ENCODE assay signal across 10 cellular contexts in the genomic region with DNA sequence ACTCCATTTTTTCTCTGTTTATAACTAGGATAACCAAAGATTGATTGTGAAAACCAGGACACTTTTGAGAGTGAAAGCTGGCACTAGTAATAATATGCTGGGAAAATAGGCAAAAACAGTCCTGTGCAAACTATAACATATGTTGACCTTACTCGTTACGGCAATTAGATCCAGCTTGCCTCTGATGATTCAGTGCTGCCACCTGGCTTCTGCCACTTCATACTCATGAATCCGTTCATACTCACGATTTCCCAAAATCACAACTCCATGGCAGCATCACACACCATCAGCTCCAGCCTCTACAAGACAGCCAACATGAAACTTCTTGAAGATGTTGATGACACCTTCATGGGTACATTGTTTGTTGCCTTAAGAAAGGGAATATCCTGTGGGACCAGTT. TPM values are rescaled to one million over a fixed set of nuclear protein-coding genes. Genes with fewer than 3 reads are reported as not detected.
DNase-seq lines count a peak whose midpoint lies in the region; ATAC-seq and TF ChIP-seq lines count a peak whose summit lies in the region.
"Had no signal": no experiment of that assay in that cellular context is flagged by ENCODE, and none has a peak within 500 bp of the region (broad histone marks: within the 10 kb centered on the region; RNA-seq: fewer than 3 reads in every experiment).

No MANE protein-coding gene starts in this region.

- no peaks in the 10 kb centered on the region for H3K9me3 Mint-ChIP-seq in Calu3 (ENCODE audit: low read depth, unreplicated experiment)

- intact Hi-C loops in Calu3 (cut with micrococcal nuclease; ENCODE audit: unreplicated experiment) = loop anchor here (1.0 to 10.0 kb wide), 5 partner anchors 59 to 528 kb away; no protein-coding TSS in a partner anchor

- DNase-seq in Calu3 = peak; percentile 40
- DNase-seq in Jurkat, Clone E6-1 (ENCODE audit: low read depth, low spot score) = peak; percentile 18
- no peak for DNase-seq in RWPE2 (ENCODE audit: low spot score)
- no peak for DNase-seq in right atrium auricular region (ENCODE audit: low spot score)
- DNase-seq in left lobe of liver (ENCODE audit: low spot score) = no peak
- no peak for DNase-seq in DMS153 (lab: John Stamatoyannopoulos, UW)
- DNase-seq in T-helper 17 cell = no peak
- no peak for DNase-seq in activated CD8-positive, alpha-beta memory T cell treated with anti-CD3 and anti-CD28 coated beads for 24 hours
- DNase-seq: effector memory CD4-positive, alpha-beta T cell; stimulated activated CD4-positive, alpha-beta T cell treated with anti-CD3 and anti-CD28 coated beads, Interleukin-4, amount 100 ng/mL, for 1 hour had no signal

- H3K4me3 Mint-ChIP-seq in Calu3 (ENCODE audit: low read depth, unreplicated experiment) = no peak overlapping the region
- no peak overlapping the region for H3K4me3 Mint-ChIP-seq in T-helper 17 cell

- peak; percentile 46 for TF ChIP-seq CTCF in Calu3 (IDR thresholded peaks at IDR 0.05; ENCODE audit: unreplicated experiment)
- TF ChIP-seq CTCF in RWPE2 (IDR thresholded peaks at IDR 0.05; ENCODE audit: poor library complexity, severe bottlenecking) = peak; percentile 42
- peak; percentile 26 to 59 for TF ChIP-seq CTCF in right atrium auricular region (IDR thresholded peaks at IDR 0.05)

- H3K4me1 ChIP-seq in RWPE2 (ENCODE audit: insufficient read depth, poor library complexity, severe bottlenecking) (no peaks in the 10 kb centered on the region), right atrium auricular region (no peaks in the 10 kb centered on the region)

- peaks cover 15% of the 10 kb centered on the region for H3K27me3 Mint-ChIP-seq in Calu3 (ENCODE audit: unreplicated experiment)
- peaks cover 11% of the 10 kb centered on the region for H3K27me3 Mint-ChIP-seq in T-helper 17 cell

- no peak for ATAC-seq in RWPE2 (ENCODE audit: low read depth)
- no peak for ATAC-seq in left lobe of liver
- no peak for ATAC-seq in T-helper 17 cell

- no peak overlapping the region for H3K27ac Mint-ChIP-seq in Calu3 (ENCODE audit: unreplicated experiment)
- no peak overlapping the region for H3K27ac Mint-ChIP-seq in T-helper 17 cell

- H3K4me3 ChIP-seq in Jurkat, Clone E6-1 (ENCODE audit: low read length) = no peak overlapping the region
- H3K4me3 ChIP-seq in RWPE2 (ENCODE audit: severe bottlenecking) (no peak overlapping the region), right atrium auricular region (no peak overlapping the region)

- H3K4me1 Mint-ChIP-seq in Calu3 (ENCODE audit: low read depth, unreplicated experiment) (peaks cover 10% of the 10 kb centered on the region), T-helper 17 cell (no peaks in the 10 kb centered on the region)

- H3K27me3 ChIP-seq in RWPE2 (ENCODE audit: insufficient read depth, poor library complexity, severe bottlenecking) (peaks cover 9% of the 10 kb centered on the region), right atrium auricular region (no peaks in the 10 kb centered on the region)

- CTCF ChIA-PET in Calu3 (lab: Charles Lee) = interaction anchor here (0.6 to 1.0 kb wide), 2 partner anchors 11 to 58 kb away, joined by 3 read pairs; no protein-coding TSS in a partner anchor

- BruUV-seq in Calu3 (replicated peaks; lab: Mats Ljungman, UMichigan) = no TSS peak

- H3K36me3 ChIP-seq in RWPE2 (ENCODE audit: low read depth) = no peaks in the 10 kb centered on the region
- H3K36me3 ChIP-seq in right atrium auricular region = no peaks in the 10 kb centered on the region

- H3K36me3 Mint-ChIP-seq in Calu3 (ENCODE audit: insufficient read depth, unreplicated experiment) = no peaks in the 10 kb centered on the region
- no peaks in the 10 kb centered on the region for H3K36me3 Mint-ChIP-seq in T-helper 17 cell (ENCODE audit: low read depth)

- H3K27ac ChIP-seq in RWPE2 (ENCODE audit: poor library complexity, severe bottlenecking) (no peak overlapping the region), right atrium auricular region (no peak overlapping the region)

- H3K9me3 ChIP-seq in RWPE2 (ENCODE audit: severe bottlenecking) (peaks cover 3% of the 10 kb centered on the region), right atrium auricular region (no peaks in the 10 kb centered on the region), T-helper 17 cell (ENCODE audit: control insufficient read depth, low read length, poor library complexity, severe bottlenecking) (no peaks in the 10 kb centered on the region)

RNA-seq across cellular contexts. Expression of gene CAND1, which starts 49.1 kb away (rescaled TPM):
- 182 and 197 TPM in 2 replicates for total RNA-seq in Calu3 (2022)
- 120 TPM for polyA plus RNA-seq in Jurkat, Clone E6-1 (2012; ENCODE audit: insufficient read depth, insufficient read length)
- total RNA-seq in right atrium auricular region = 10 to 100 TPM; 23.1 to 24.8 TPM
- total RNA-seq in left lobe of liver = 50.7 TPM
- 100 to 1,000 TPM in 1 of 2 donors, 10 to 100 TPM in 1; 96.8 to 113 TPM for total RNA-seq in T-helper 17 cell

Comparison
In these comparisons a context has a peak if more than half of its experiments do, and no peak if none do; other contexts are left out.
1. DNase-seq: peak in Calu3 (single experiment) and Jurkat, Clone E6-1 (single experiment); none in RWPE2 (single experiment), right atrium auricular region (single experiment), left lobe of liver (single experiment), DMS153 (single experiment), T-helper 17 cell (0 of 3) and activated CD8-positive, alpha-beta memory T cell treated with anti-CD3 and anti-CD28 coated beads for 24 hours (single experiment).
2. Peak in every context shown above with its lines, with median percentiles within 50 percentile points of each other: CTCF ChIP-seq.